Comparison of ENCODE assay signal across 28 cellular contexts in the genomic region with DNA sequence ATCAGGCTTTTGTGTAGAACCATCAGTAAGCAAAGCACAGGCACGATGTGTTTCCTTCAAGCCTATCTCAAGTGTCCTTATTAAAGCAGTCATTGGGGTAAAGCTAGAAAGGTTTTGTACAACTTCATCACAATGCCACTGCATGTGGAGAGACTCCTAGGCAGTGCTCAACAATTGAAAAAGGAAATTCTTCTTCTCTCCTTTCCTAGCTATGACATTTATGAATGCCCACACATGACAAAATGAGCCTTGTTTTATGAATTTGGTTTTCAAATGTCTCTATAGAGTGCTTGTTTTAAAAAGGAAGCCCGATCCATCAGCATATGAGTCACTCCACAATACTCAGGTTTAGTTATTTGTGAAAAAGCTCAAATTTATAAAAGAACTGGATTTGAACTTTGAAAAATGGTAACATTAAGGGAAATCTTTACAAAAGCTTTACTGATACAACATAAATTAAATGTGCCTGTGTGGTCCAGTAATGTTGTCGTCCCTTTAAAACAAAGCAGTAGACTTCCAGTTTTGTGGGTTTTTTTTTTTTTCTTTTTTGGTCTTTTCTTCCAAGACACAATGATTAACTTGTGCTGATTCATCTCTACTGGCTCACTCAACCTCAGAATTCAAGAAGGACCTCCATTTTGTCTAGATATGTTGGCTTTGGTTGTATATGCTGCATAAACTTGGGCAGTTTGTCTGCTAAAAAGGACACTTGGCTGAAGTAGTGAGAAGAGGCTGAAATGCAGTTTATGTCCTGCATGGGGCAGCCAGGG.
A peak's percentile ranks its signal among the peaks of the same experiment; 100 is the strongest.
DNase-seq lines count a peak whose midpoint lies in the region; ATAC-seq, FAIRE-seq and TF ChIP-seq lines count a peak whose summit lies in the region.
"Had no signal": no experiment of that assay in that cellular context is flagged by ENCODE, and none has a peak within 500 bp of the region (broad histone marks: within the 10 kb centered on the region; RNA-seq: fewer than 3 reads in every experiment).

No MANE protein-coding gene starts in this region.

- no peak overlapping the region for H3K27ac ChIP-seq in H1 (ENCODE audit: low read depth, low read length)
- H3K27ac ChIP-seq: body of pancreas, gastroesophageal sphincter, Peyer's patch, sigmoid colon, SJSA1, transverse colon had no signal

- H3K27ac Mint-ChIP-seq in nephron, result peak overlapping the region in 2 of 3 experiments; percentile 43 to 83
- H3K27ac Mint-ChIP-seq: activated naive CD8-positive, alpha-beta T cell treated with anti-CD3 and anti-CD28 coated beads, Interleukin-2, amount 10 ng/mL, durations not matched to agents 7 days and 5 days; CD8-positive, alpha-beta T cell; nephron progenitor cell; stimulated activated naive CD8-positive, alpha-beta T cell treated with anti-CD3 and anti-CD28 coated beads, Interleukin-15, Interleukin-2, amounts not matched to agents 100 ng/mL and 50 ng/mL, for 24 hours; T-helper 17 cell had no signal

- no peak overlapping the region for H2BK5ac ChIP-seq in H1 (ENCODE audit: low read depth, low read length)

- no peak for TF ChIP-seq EP300 in H1 (IDR thresholded peaks at IDR 0.05; ENCODE audit: borderline replicate concordance in 1 of 2, low read depth in 2 of 2, low read length in 2 of 2)

- peaks cover 0 to 4% (median 0%) of the 10 kb centered on the region in 4 experiments; a peak in 2 of 7 replicates for H3K4me1 ChIP-seq in H1 (replicated peaks in 1 of 4; ENCODE audit: control insufficient read depth in 3 of 4, insufficient read depth in 4 of 4, low read length in 3 of 4)
- H3K4me1 ChIP-seq: body of pancreas, gastroesophageal sphincter, Peyer's patch, sigmoid colon, SJSA1, transverse colon had no signal

- ATAC-seq in HG03280 (IDR thresholded peaks at IDR 0.05; ENCODE audit: unreplicated experiment), result no peak
- ATAC-seq in GM21367 (IDR thresholded peaks at IDR 0.05; ENCODE audit: unreplicated experiment), result no peak
- ATAC-seq in HG03571 (IDR thresholded peaks at IDR 0.05; ENCODE audit: unreplicated experiment), result no peak
- ATAC-seq: body of pancreas; CD8-positive, alpha-beta T cell; gastroesophageal sphincter; T-helper 17 cell had no signal

- H3K9me3 ChIP-seq in H1 (ENCODE audit: insufficient read depth in 2 of 2, low read depth in 1 of 2, low read length in 1 of 2), result no peaks in the 10 kb centered on the region
- H3K9me3 ChIP-seq: body of pancreas, Peyer's patch, SJSA1, transverse colon had no signal

- H3K27me3 Mint-ChIP-seq in nephron (ENCODE audit: low read depth), result no peaks in the 10 kb centered on the region
- H3K27me3 Mint-ChIP-seq: activated naive CD8-positive, alpha-beta T cell treated with anti-CD3 and anti-CD28 coated beads, Interleukin-2, amount 10 ng/mL, durations not matched to agents 7 days and 5 days; stimulated activated naive CD8-positive, alpha-beta T cell treated with anti-CD3 and anti-CD28 coated beads, Interleukin-15, Interleukin-2, amounts not matched to agents 100 ng/mL and 50 ng/mL, for 24 hours; T-helper 17 cell had no signal

- no peak for TF ChIP-seq CTCF in H1 (IDR thresholded peaks at IDR 0.05; ENCODE audit: control extremely low read depth in 1 of 3, insufficient read depth in 1 of 3, low read depth in 1 of 3, low read length in 3 of 3)
- no peak for TF ChIP-seq CTCF in nephron (IDR thresholded peaks at IDR 0.05; ENCODE audit: unreplicated experiment in 3 of 3)

- no peak for TF ChIP-seq RAD21 in H1 (IDR thresholded peaks at IDR 0.05 in 1 of 2, conservative IDR thresholded peaks at IDR 0.05 in 1 of 2; ENCODE audit: low read depth in 2 of 2, low read length in 2 of 2)

- H2BK12ac ChIP-seq in H1 (ENCODE audit: low read depth, low read length), result no peak overlapping the region

- H2AK5ac ChIP-seq in H1 (ENCODE audit: low read depth, low read length), result no peak overlapping the region

- CTCF ChIA-PET in H1 (lab: Charles Lee; ENCODE audit: partially characterized antibody), result interaction anchor here (0.6 to 1.2 kb wide), 3 partner anchors 11 to 1946 kb away, joined by 3 to 4 read pairs (median 4); no protein-coding TSS in a partner anchor

- H3K4me3 Mint-ChIP-seq in nephron, result no peak overlapping the region
- H3K4me3 Mint-ChIP-seq: activated naive CD8-positive, alpha-beta T cell treated with anti-CD3 and anti-CD28 coated beads, Interleukin-2, amount 10 ng/mL, durations not matched to agents 7 days and 5 days; CD8-positive, alpha-beta T cell; nephron progenitor cell; stimulated activated naive CD8-positive, alpha-beta T cell treated with anti-CD3 and anti-CD28 coated beads, Interleukin-15, Interleukin-2, amounts not matched to agents 100 ng/mL and 50 ng/mL, for 24 hours; T-helper 17 cell had no signal

- H4K91ac ChIP-seq in H1 (replicated peaks; ENCODE audit: insufficient read length, low read length), result no peak overlapping the region

- no peak overlapping the region for H3K9ac ChIP-seq in H1 (replicated peaks in 1 of 4; ENCODE audit: extremely low read depth in 1 of 4, low read depth in 3 of 4, low read length in 3 of 4)

- no peak overlapping the region for H2BK20ac ChIP-seq in H1 (ENCODE audit: low read length)

- no peak overlapping the region for H4K8ac ChIP-seq in H1 (ENCODE audit: extremely low read depth, insufficient read depth, low read length)

- H3K23me2 ChIP-seq in H1 (ENCODE audit: low read depth, low read length), result no peaks in the 10 kb centered on the region

- TF ChIP-seq POLR2A in H1 (IDR thresholded peaks at IDR 0.05; ENCODE audit: control extremely low read depth in 1 of 2, low read depth in 2 of 2, low read length in 2 of 2), result no peak

- peaks cover 2% of the 10 kb centered on the region for H3K9me3 Mint-ChIP-seq in nephron
- H3K9me3 Mint-ChIP-seq: activated naive CD8-positive, alpha-beta T cell treated with anti-CD3 and anti-CD28 coated beads, Interleukin-2, amount 10 ng/mL, durations not matched to agents 7 days and 5 days; nephron progenitor cell; stimulated activated naive CD8-positive, alpha-beta T cell treated with anti-CD3 and anti-CD28 coated beads, Interleukin-15, Interleukin-2, amounts not matched to agents 100 ng/mL and 50 ng/mL, for 24 hours had no signal

- 96% methylated on average over 3 of the region's 3 CpGs; no CpG with 5 or more reads in 1 of the 2 experiments for WGBS in H1 (ENCODE audit: extremely low coverage in 1 of 2, insufficient coverage in 1 of 2, insufficient read length in 1 of 2, insufficient replicate concordance in 2 of 2, low coverage in 1 of 2, low lambda C conversion rate in 2 of 2, missing lambda C conversion rate in 1 of 2), 2 experiments

- POLR2A ChIA-PET in H1 (lab: Charles Lee; ENCODE audit: partially characterized antibody), result no interaction called here

- H3K56ac ChIP-seq in H1 (replicated peaks; ENCODE audit: insufficient read length, low read depth, low read length), result no peak overlapping the region

- H4K20me1 ChIP-seq in H1 (replicated peaks in 1 of 2; ENCODE audit: control insufficient read depth in 1 of 2, insufficient read depth in 2 of 2, low read length in 2 of 2), result no peaks in the 10 kb centered on the region

- H2BK120ac ChIP-seq in H1 (replicated peaks; ENCODE audit: low read depth, low read length), result no peak overlapping the region

- H3K4me2 ChIP-seq in H1 (ENCODE audit: insufficient read depth in 1 of 2, low read depth in 2 of 2, low read length in 2 of 2), result no peak overlapping the region

- H3K36me3 Mint-ChIP-seq in nephron (ENCODE audit: low read depth), result no peaks in the 10 kb centered on the region
- H3K36me3 Mint-ChIP-seq: activated naive CD8-positive, alpha-beta T cell treated with anti-CD3 and anti-CD28 coated beads, Interleukin-2, amount 10 ng/mL, durations not matched to agents 7 days and 5 days; CD8-positive, alpha-beta T cell had no signal

- H3K27me3 ChIP-seq in H1 (replicated peaks in 1 of 4; ENCODE audit: control insufficient read depth in 3 of 4, extremely low read depth in 1 of 4, insufficient read depth in 3 of 4, low read length in 3 of 4), result no peaks in the 10 kb centered on the region
- H3K27me3 ChIP-seq: body of pancreas, gastroesophageal sphincter, Peyer's patch, sigmoid colon, transverse colon had no signal

- no peak overlapping the region for H3K14ac ChIP-seq in H1 (ENCODE audit: insufficient read length)

- H3K4me3 ChIP-seq in H1 (ENCODE audit: extremely low read depth in 1 of 4, insufficient read depth in 2 of 4, low read depth in 3 of 4, low read length in 4 of 4), result no peak overlapping the region
- H3K4me3 ChIP-seq: body of pancreas, gastroesophageal sphincter, Peyer's patch, sigmoid colon, SJSA1, transverse colon had no signal

- DNase-seq in A172 (ENCODE audit: low spot score), result peak; percentile 11
- DNase-seq in M059J (ENCODE audit: low read depth), result peak; percentile 1
- no peak for DNase-seq in H1 (ENCODE audit: low read depth in 1 of 2, low spot score in 2 of 2)
- no peak for DNase-seq in activated T-cell treated with anti-CD3 and anti-CD28 coated beads for 4 hours
- DNase-seq: activated CD4-positive, alpha-beta T cell treated with anti-CD3 and anti-CD28 coated beads, Interleukin-2, amount 50 U/mL, for 1 hour; activated naive CD8-positive, alpha-beta T cell treated with anti-CD3 and anti-CD28 coated beads, Interleukin-2, amount 10 ng/mL, durations not matched to agents 7 days and 5 days; body of pancreas; CD8-positive, alpha-beta T cell; DMS153; effector CD4-positive, alpha-beta T cell; erythroblast; KG1; NCI-H1694; NCI-H524 treated with DMSO at 0.1 percent for 48 hours; nephron progenitor cell; Peyer's patch; sigmoid colon; T-helper 17 cell; transverse colon had no signal

- FAIRE-seq in H1 (lab: Jason Lieb, UNC), result no peak
- FAIRE-seq: A204.1, G401.6 had no signal

- no peak overlapping the region for H3K4ac ChIP-seq in H1 (replicated peaks; ENCODE audit: insufficient read length, low read depth, low read length)

- H3K23ac ChIP-seq in H1 (ENCODE audit: insufficient read length), result no peak overlapping the region

- H3K4me1 Mint-ChIP-seq in nephron, result peaks cover 23% of the 10 kb centered on the region
- H3K4me1 Mint-ChIP-seq: activated naive CD8-positive, alpha-beta T cell treated with anti-CD3 and anti-CD28 coated beads, Interleukin-2, amount 10 ng/mL, durations not matched to agents 7 days and 5 days; nephron progenitor cell; T-helper 17 cell had no signal

- 0 out of 2 replicates have a peak overlapping the region, but pooled peaks have one; percentile 68 for H2AFZ ChIP-seq in H1 (ENCODE audit: low read length)

- no peaks in the 10 kb centered on the region for H3K79me2 ChIP-seq in H1 (ENCODE audit: control insufficient read depth in 1 of 2, insufficient read depth in 2 of 2, low read length in 2 of 2)

- H3K79me1 ChIP-seq in H1 (ENCODE audit: low read depth, low read length), result no peaks in the 10 kb centered on the region

- no peak overlapping the region for H3K18ac ChIP-seq in H1 (ENCODE audit: extremely low read depth, low read length)

- H4K5ac ChIP-seq in H1 (ENCODE audit: insufficient read length, low read depth, low read length), result no peak overlapping the region

- no peak overlapping the region for H2BK15ac ChIP-seq in H1 (ENCODE audit: low read length)

- H3K36me3 ChIP-seq in H1 (ENCODE audit: control insufficient read depth in 2 of 4, insufficient read depth in 4 of 4, low read length in 3 of 4), result no peaks in the 10 kb centered on the region
- H3K36me3 ChIP-seq: gastroesophageal sphincter, Peyer's patch, sigmoid colon, SJSA1, transverse colon had no signal

TF ChIP-seq in H1, 55 proteins besides CTCF, POLR2A, EP300 and RAD21 (continues in another document):
- TF ChIP-seq CREB1 (IDR thresholded peaks at IDR 0.05), result no peak

Comparison
In these comparisons a context has a peak if more than half of its experiments do, and no peak if none do; other contexts are left out.
1. DNase-seq: peak in A172 (single experiment) and M059J (single experiment); none in H1 (0 of 2) and activated T-cell treated with anti-CD3 and anti-CD28 coated beads for 4 hours (single experiment).